9 cellular contexts compared by ENCODE assay signal in genomic region chr3:50228184-50228763, GRCh38. TPM values are rescaled to one million over a fixed set of nuclear protein-coding genes. Genes with fewer than 3 reads are reported as not detected.
DNase-seq lines count a peak whose midpoint lies in the region; ATAC-seq and TF ChIP-seq lines count a peak whose summit lies in the region.
"Not testable (repeated sequence)": the region's sequence is repeated elsewhere in the genome, so short reads cannot be mapped to it uniquely, and the experiment has no call there.
"Had no signal": no experiment of that assay in that cellular context is flagged by ENCODE, and none has a peak within 500 bp of the region (broad histone marks: within the 10 kb centered on the region; RNA-seq: fewer than 3 reads in every experiment).

No MANE protein-coding gene starts in this region.

- not testable (repeated sequence) for H3K9me3 ChIP-seq in DOHH2 (ENCODE audit: control insufficient read depth, insufficient read depth, low read length); MG63; lower lobe of right lung; upper lobe of right lung

- not testable (repeated sequence) for ATAC-seq in activated B cell treated with CpG ODN at 0.5 μM for 24 hours (ENCODE audit: low read depth); lower lobe of right lung; upper lobe of right lung

- H3K4me3 ChIP-seq in DOHH2 (ENCODE audit: low read length) (peak overlapping the region; percentile 71), MG63 (peak overlapping the region; percentile 55), fibroblast of pulmonary artery (replicated peaks; ENCODE audit: low read depth, low read length) (peak overlapping the region; percentile 72), lower lobe of right lung (peak overlapping the region; percentile 68), upper lobe of right lung (peak overlapping the region; percentile 77)

- not testable (repeated sequence) for H3K36me3 Mint-ChIP-seq in activated B cell treated with CpG ODN at 0.5 μM for 24 hours (ENCODE audit: low read depth); brain; progenitor cell of endocrine pancreas (ENCODE audit: insufficient read depth)

- not testable (repeated sequence) for TF ChIP-seq CTCF in DOHH2 (IDR thresholded peaks at IDR 0.05; ENCODE audit: low read depth, low read length, poor library complexity, severe bottlenecking); activated B cell treated with CpG ODN at 0.5 μM for 24 hours (IDR thresholded peaks at IDR 0.05); brain (conservative IDR thresholded peaks at IDR 0.05); fibroblast of pulmonary artery (IDR thresholded peaks at IDR 0.05; ENCODE audit: low read length, missing control alignments); lower lobe of right lung (IDR thresholded peaks at IDR 0.05); progenitor cell of endocrine pancreas (IDR thresholded peaks at IDR 0.05; ENCODE audit: unreplicated experiment); upper lobe of right lung (IDR thresholded peaks at IDR 0.05)

- H3K27ac Mint-ChIP-seq in activated B cell treated with CpG ODN at 0.5 μM for 24 hours (peak overlapping the region; percentile 87), brain (peak overlapping the region; percentile 94 to 98 (median 98)), progenitor cell of endocrine pancreas (peak overlapping the region; percentile 93)

- not testable (repeated sequence) for H3K27me3 Mint-ChIP-seq in activated B cell treated with CpG ODN at 0.5 μM for 24 hours, brain
- H3K27me3 Mint-ChIP-seq in progenitor cell of endocrine pancreas: peaks cover 30% of the 10 kb centered on the region

- not testable (repeated sequence) for H3F3A ChIP-seq in DOHH2 (ENCODE audit: control insufficient read depth, insufficient read depth)

- H3K4me1 ChIP-seq in DOHH2 (ENCODE audit: control insufficient read depth, low read length): peaks cover 46% of the 10 kb centered on the region
- peaks cover 26% of the 10 kb centered on the region for H3K4me1 ChIP-seq in lower lobe of right lung
- H3K4me1 ChIP-seq in upper lobe of right lung: peaks cover 20% of the 10 kb centered on the region

- H3K9me2 ChIP-seq in DOHH2 (replicated peaks; ENCODE audit: control insufficient read depth, low read length): not testable (repeated sequence)

- peaks cover 18% of the 10 kb centered on the region for H3K79me2 ChIP-seq in DOHH2 (ENCODE audit: control insufficient read depth, low read length)

- DNase-seq in MG63; activated B cell treated with CpG ODN at 0.5 μM for 24 hours; fibroblast of pulmonary artery (ENCODE audit: low read depth); lower lobe of right lung; progenitor cell of endocrine pancreas (ENCODE audit: low spot score, unreplicated experiment); upper lobe of right lung: not testable (repeated sequence)

- intact Hi-C loops in activated B cell treated with CpG ODN at 0.5 μM for 24 hours (cut with micrococcal nuclease): loop anchor here (10.0 kb wide), 1 partner anchor 387 kb away; the partner anchor contains the start of genes CISH and MAPKAPK3
- intact Hi-C loops in lower lobe of right lung (cut with DNase I): not testable (repeated sequence)
- intact Hi-C loops in upper lobe of right lung (cut with DNase I): loop anchor here (5.0 kb wide), 2 partner anchors 36 to 44 kb away; partner anchors contain the start of gene GNAT1

- CTCF ChIA-PET in activated B cell treated with CpG ODN at 0.5 μM for 24 hours (lab: Charles Lee): interaction anchor here (7.3 to 8.1 kb wide), 2 partner anchors 12 to 20 kb away, joined by 76 to 104 read pairs; partner anchors contain the start of gene GNAI2

- H3K36me3 ChIP-seq in DOHH2 (ENCODE audit: control insufficient read depth, low read length); MG63; lower lobe of right lung; upper lobe of right lung: not testable (repeated sequence)

- peak overlapping the region; percentile 94 for H3K4me3 Mint-ChIP-seq in activated B cell treated with CpG ODN at 0.5 μM for 24 hours
- H3K4me3 Mint-ChIP-seq in brain: peak overlapping the region; percentile 88 to 97 (median 94)
- peak overlapping the region; percentile 78 for H3K4me3 Mint-ChIP-seq in progenitor cell of endocrine pancreas (ENCODE audit: low read depth)

- POLR2A ChIA-PET in activated B cell treated with CpG ODN at 0.5 μM for 24 hours (lab: Charles Lee): interaction anchor here (0.7 to 6.3 kb wide), 7 partner anchors 9 to 1206 kb away, joined by 3 to 66 read pairs (median 6); partner anchors contain the start of genes GNAI2, HEMK1, IFRD2 and MAPKAPK3

- peak overlapping the region; percentile 39 for H3K27ac ChIP-seq in DOHH2 (ENCODE audit: low read depth, low read length)
- peak overlapping the region; percentile 83 for H3K27ac ChIP-seq in lower lobe of right lung
- H3K27ac ChIP-seq in upper lobe of right lung: peak overlapping the region; percentile 84

- H3K27me3 ChIP-seq in DOHH2 (ENCODE audit: control insufficient read depth, low read length); MG63; lower lobe of right lung (ENCODE audit: low read depth); upper lobe of right lung: not testable (repeated sequence)

- H3K9me3 Mint-ChIP-seq in activated B cell treated with CpG ODN at 0.5 μM for 24 hours; brain; progenitor cell of endocrine pancreas (ENCODE audit: low read depth): not testable (repeated sequence)

- H3K4me2 ChIP-seq in DOHH2 (ENCODE audit: low read length): peak overlapping the region; percentile 100

- not testable (repeated sequence) for H4K20me1 ChIP-seq in DOHH2 (ENCODE audit: control insufficient read depth, insufficient read depth, low read depth, low read length)

- H3K4me1 Mint-ChIP-seq in activated B cell treated with CpG ODN at 0.5 μM for 24 hours (peaks cover 43% of the 10 kb centered on the region), brain (peaks cover 61% of the 10 kb centered on the region), progenitor cell of endocrine pancreas (ENCODE audit: low read depth) (peaks cover 25% of the 10 kb centered on the region)

RNA-seq across cellular contexts. Expression of gene GNAI2, which starts 7.7 kb away (rescaled TPM):
- total RNA-seq in MG63 (2014; rRNA removed; shearing (Covaris generic); ENCODE audit: low replicate concordance): 73.9 and 114 TPM in 2 replicates
- total RNA-seq in activated B cell treated with CpG ODN at 0.5 μM for 24 hours (281 and 295 TPM in 2 replicates), lower lobe of right lung (372 TPM), progenitor cell of endocrine pancreas (158 and 171 TPM in 2 replicates), upper lobe of right lung (321 TPM)
- polyA plus RNA-seq in brain (ENCODE audit: insufficient read depth, low read depth, low replicate concordance): 348 TPM

RNA-seq across cellular contexts. Expression of gene SLC38A3, which starts 23.2 kb away (rescaled TPM):
- not detected in 2 replicates for total RNA-seq in MG63 (2014; rRNA removed; shearing (Covaris generic); ENCODE audit: low replicate concordance)
- total RNA-seq in activated B cell treated with CpG ODN at 0.5 μM for 24 hours (not detected in 2 replicates), lower lobe of right lung (not detected), progenitor cell of endocrine pancreas (43.5 and 44.7 TPM in 2 replicates), upper lobe of right lung (not detected)
- 18.3 TPM for polyA plus RNA-seq in brain (ENCODE audit: insufficient read depth, low read depth, low replicate concordance)

RNA-seq across cellular contexts. Expression of gene GNAT1, which starts 36.9 kb away (rescaled TPM):
- total RNA-seq in MG63 (2014; rRNA removed; shearing (Covaris generic); ENCODE audit: low replicate concordance): not detected in 2 replicates
- total RNA-seq in activated B cell treated with CpG ODN at 0.5 μM for 24 hours (not detected in 2 replicates), lower lobe of right lung (not detected), progenitor cell of endocrine pancreas (0.12 and 0.91 TPM in 2 replicates), upper lobe of right lung (not detected)
- 0.59 TPM for polyA plus RNA-seq in brain (ENCODE audit: insufficient read depth, low read depth, low replicate concordance)
- total RNA-seq: activated CD8-positive, alpha-beta memory T cell treated with anti-CD3 and anti-CD28 coated beads for 36 hours had no signal

RNA-seq across cellular contexts. Expression of gene SEMA3B, which starts 40.7 kb away (rescaled TPM):
- total RNA-seq in MG63 (2014; rRNA removed; shearing (Covaris generic); ENCODE audit: low replicate concordance): 9.7 and 13.4 TPM in 2 replicates
- total RNA-seq in activated B cell treated with CpG ODN at 0.5 μM for 24 hours (0.15 TPM in 1 of 2 replicates, not detected in the other), lower lobe of right lung (77.6 TPM), progenitor cell of endocrine pancreas (24.6 and 27.6 TPM in 2 replicates), upper lobe of right lung (120 TPM)
- 60.5 TPM for polyA plus RNA-seq in brain (ENCODE audit: insufficient read depth, low read depth, low replicate concordance)

RNA-seq across cellular contexts. Expression of gene LSMEM2, which starts 50.6 kb away (rescaled TPM):
- total RNA-seq in MG63 (2014; rRNA removed; shearing (Covaris generic); ENCODE audit: low replicate concordance): not detected in 2 replicates
- total RNA-seq in activated B cell treated with CpG ODN at 0.5 μM for 24 hours (not detected in 2 replicates), lower lobe of right lung (not detected), progenitor cell of endocrine pancreas (not detected in 2 replicates), upper lobe of right lung (not detected)
- 0.51 TPM for polyA plus RNA-seq in brain (ENCODE audit: insufficient read depth, low read depth, low replicate concordance)
- total RNA-seq: activated CD8-positive, alpha-beta memory T cell treated with anti-CD3 and anti-CD28 coated beads for 36 hours had no signal

Comparison
In these comparisons a context has a peak if more than half of its experiments do, and no peak if none do; other contexts are left out.
1. RNA of gene SLC38A3, which starts 23.2 kb away (total RNA-seq): 43.5 to 44.7 TPM in progenitor cell of endocrine pancreas; not detected in upper lobe of right lung (single experiment), not detected in MG63, not detected in activated B cell treated with CpG ODN at 0.5 μM for 24 hours and not detected in lower lobe of right lung (single experiment); every median in the first group is over 10 times any median in the second.
2. Peak in every context shown above with its lines, with median percentiles within 50 percentile points of each other: H3K27ac ChIP-seq, H3K4me3 ChIP-seq, H3K27ac Mint-ChIP-seq and H3K4me3 Mint-ChIP-seq.